In genomic region chr21:26164311-26164710, GRCh38 we compare ENCODE assay signal across 1 cellular context.
TF ChIP-seq lines count a peak whose summit lies in the region.

No MANE protein-coding gene starts in this region.

TF ChIP-seq in GM23338, 12 proteins besides CTCF, POLR2A, EP300 and RAD21 (continued from another document):
- no peak for TF ChIP-seq EZH2 (IDR thresholded peaks at IDR 0.05; ENCODE audit: low read depth, unreplicated experiment)
- TF ChIP-seq POLR2AphosphoS5 (IDR thresholded peaks at IDR 0.05; ENCODE audit: low read depth), result no peak
- no peak for TF ChIP-seq EZH2phosphoT487 (IDR thresholded peaks at IDR 0.05; ENCODE audit: unreplicated experiment)
- no peak for TF ChIP-seq STAT1 (IDR thresholded peaks at IDR 0.05; ENCODE audit: unreplicated experiment)
- TF ChIP-seq JUNB (IDR thresholded peaks at IDR 0.05; ENCODE audit: unreplicated experiment), result no peak
- TF ChIP-seq REST (IDR thresholded peaks at IDR 0.05; ENCODE audit: unreplicated experiment), result no peak
